In the genomic region with DNA sequence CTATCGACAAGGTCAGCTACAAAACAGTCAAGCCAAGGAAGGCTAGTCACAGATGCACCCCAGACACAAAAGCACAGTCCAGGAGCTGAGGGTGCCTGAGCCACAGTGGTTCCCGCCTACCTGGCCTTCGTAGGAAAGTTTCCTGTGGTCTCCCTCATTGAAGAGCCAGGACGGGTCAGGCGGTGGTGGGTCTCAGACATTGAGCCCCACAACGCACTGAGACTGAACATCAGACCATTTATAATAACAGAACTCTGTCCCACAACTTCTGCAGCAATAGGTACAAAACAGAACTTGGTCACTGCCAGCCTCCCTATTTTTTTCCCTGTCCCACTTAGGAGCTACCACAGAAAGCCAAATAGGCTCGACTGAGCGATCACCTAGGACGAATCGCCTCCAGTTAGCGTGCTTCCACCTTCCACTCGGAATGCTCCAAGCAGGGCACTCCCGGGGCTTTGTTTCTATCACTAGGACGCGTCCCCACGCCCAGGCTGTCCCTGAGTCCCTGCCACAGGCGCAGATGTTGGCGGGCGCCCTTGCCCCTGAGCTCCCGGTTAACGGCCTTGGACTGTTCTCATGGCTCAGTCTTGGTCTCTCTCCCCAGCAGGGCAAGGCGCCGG, we compare ENCODE assay signal across 8 cellular contexts. TPM values are rescaled to one million over a fixed set of nuclear protein-coding genes. Genes with fewer than 3 reads are reported as not detected.
DNase-seq lines count a peak whose midpoint lies in the region; ATAC-seq, FAIRE-seq and TF ChIP-seq lines count a peak whose summit lies in the region.

No MANE protein-coding gene starts in this region.

- ATAC-seq in CD8-positive, alpha-beta T cell = no peak
- ATAC-seq in HG03103 (IDR thresholded peaks at IDR 0.05; ENCODE audit: low read depth, unreplicated experiment) (peak; percentile 34), HG02884 (IDR thresholded peaks at IDR 0.05; ENCODE audit: unreplicated experiment) (no peak), HG03097 (IDR thresholded peaks at IDR 0.05; ENCODE audit: low FRiP score, unreplicated experiment) (no peak), GM18520 (IDR thresholded peaks at IDR 0.05; ENCODE audit: unreplicated experiment) (no peak)

- WGBS in adrenal gland, 4 donors = 7 to 16% (median 11%) methylated on average over 12 to 23 of the region's 23 CpGs

- H3K36me3 Mint-ChIP-seq in CD8-positive, alpha-beta T cell = peaks cover 50% of the 10 kb centered on the region

- peak overlapping the region; percentile 85 for H3K27ac Mint-ChIP-seq in CD8-positive, alpha-beta T cell

- CTCF ChIA-PET in CD8-positive, alpha-beta T cell (lab: Charles Lee) = interaction anchor here (0.7 to 1.8 kb wide), 2 partner anchors 81 to 860 kb away, joined by 3 to 5 read pairs; no protein-coding TSS in a partner anchor

- H3K4me3 ChIP-seq in CD8-positive, alpha-beta T cell (ENCODE audit: low read depth, low read length) = peak overlapping the region; percentile 72
- peak overlapping the region; percentile 28 to 77 (median 52) for H3K4me3 ChIP-seq in adrenal gland
- peak overlapping the region; percentile 79 to 86 (median 85) for H3K4me3 ChIP-seq in keratinocyte (ENCODE audit: control insufficient read depth in 2 of 3, extremely low read depth in 1 of 3, insufficient read depth in 2 of 3, low read depth in 1 of 3, low read length in 3 of 3)
- peak overlapping the region; percentile 81 to 97 (median 83) for H3K4me3 ChIP-seq in subcutaneous abdominal adipose tissue (ENCODE audit: low read depth in 1 of 5, low read length in 5 of 5)

- no peaks in the 10 kb centered on the region for H3K27me3 ChIP-seq in CD8-positive, alpha-beta T cell (ENCODE audit: insufficient read depth, low read length)
- H3K27me3 ChIP-seq in adrenal gland (no peaks in the 10 kb centered on the region), keratinocyte (ENCODE audit: control insufficient read depth, extremely low read depth, insufficient read depth, low read length) (no peaks in the 10 kb centered on the region), subcutaneous abdominal adipose tissue (ENCODE audit: control insufficient read depth in 5 of 5, insufficient read depth in 4 of 5, low read length in 5 of 5) (no peaks in the 10 kb centered on the region)

- no peak for DNase-seq in CD8-positive, alpha-beta T cell
- DNase-seq in adrenal gland = peak in 1 of 7 donors; percentile 46
- DNase-seq in keratinocyte (ENCODE audit: low read depth, low spot score) = no peak

- POLR2A ChIA-PET in CD8-positive, alpha-beta T cell (lab: Charles Lee) = interaction anchor here (0.6 to 0.9 kb wide), 2 partner anchors 45 to 509 kb away, joined by 3 to 5 read pairs; partner anchors contain the start of gene ZNF274

- dilution Hi-C loops in keratinocyte (cut with MboI; ENCODE audit: extremely low pct_ligation_motif_present, low sequenced_read_pairs) = no loop called here

- FAIRE-seq in keratinocyte (lab: Jason Lieb, UNC) = no peak

- H3K9ac ChIP-seq in keratinocyte (ENCODE audit: control insufficient read depth, extremely low read depth, insufficient read depth, low read length) = peak overlapping the region; percentile 84
- peak overlapping the region; percentile 74 to 92 (median 81) for H3K9ac ChIP-seq in subcutaneous abdominal adipose tissue (ENCODE audit: low read length in 5 of 5)

- no peaks in the 10 kb centered on the region for H3K9me1 ChIP-seq in keratinocyte (ENCODE audit: control insufficient read depth, extremely low read depth, insufficient read depth, low read length)

- H3K27ac ChIP-seq in CD8-positive, alpha-beta T cell (ENCODE audit: low read depth, low read length) = peak overlapping the region; percentile 37
- H3K27ac ChIP-seq in adrenal gland (peak overlapping the region; percentile 46 to 82 (median 75)), keratinocyte (ENCODE audit: control insufficient read depth, insufficient read depth, low read length) (peak overlapping the region; percentile 69), subcutaneous abdominal adipose tissue (ENCODE audit: low read depth, low read length) (peak overlapping the region; percentile 62)

- peak overlapping the region; percentile 62 for H2AFZ ChIP-seq in keratinocyte (ENCODE audit: control insufficient read depth, low read length)

- peak overlapping the region; percentile 93 for H3K4me3 Mint-ChIP-seq in CD8-positive, alpha-beta T cell

- peaks cover 5% of the 10 kb centered on the region for H3K9me3 ChIP-seq in CD8-positive, alpha-beta T cell (ENCODE audit: low read length)
- peaks cover 0 to 16% (median 0%) of the 10 kb centered on the region in 3 donors for H3K9me3 ChIP-seq in adrenal gland (replicated peaks in 1 of 3)
- no peaks in the 10 kb centered on the region for H3K9me3 ChIP-seq in keratinocyte (ENCODE audit: control insufficient read depth, low read depth, low read length)
- peaks cover 1 to 36% (median 33%) of the 10 kb centered on the region in 5 donors for H3K9me3 ChIP-seq in subcutaneous abdominal adipose tissue (ENCODE audit: control insufficient read depth in 5 of 5, low read length in 5 of 5)

- H3K4me1 Mint-ChIP-seq in CD8-positive, alpha-beta T cell (ENCODE audit: low read depth) = peaks cover 31% of the 10 kb centered on the region

- peaks cover 9% of the 10 kb centered on the region for H3K36me3 ChIP-seq in CD8-positive, alpha-beta T cell (ENCODE audit: insufficient read depth, low read length)
- peaks cover 0 to 22% of the 10 kb centered on the region in 2 donors for H3K36me3 ChIP-seq in adrenal gland (replicated peaks in 1 of 2)
- peaks cover 15 to 19% of the 10 kb centered on the region in 2 experiments for H3K36me3 ChIP-seq in keratinocyte (ENCODE audit: control insufficient read depth in 2 of 2, extremely low read depth in 1 of 2, insufficient read depth in 2 of 2, low read length in 2 of 2)
- H3K36me3 ChIP-seq in subcutaneous abdominal adipose tissue (ENCODE audit: control insufficient read depth in 5 of 5, insufficient read depth in 5 of 5, low read length in 5 of 5) = peaks cover 4 to 31% (median 28%) of the 10 kb centered on the region in 5 donors

- no peak for TF ChIP-seq CTCF in CD8-positive, alpha-beta T cell (IDR thresholded peaks at IDR 0.05)
- TF ChIP-seq CTCF in adrenal gland (IDR thresholded peaks at IDR 0.05) = no peak
- TF ChIP-seq CTCF in keratinocyte (optimal IDR thresholded peaks at IDR 0.05 in 1 of 3, IDR thresholded peaks at IDR 0.05 in 1 of 3, conservative IDR thresholded peaks at IDR 0.05 in 1 of 3; ENCODE audit: extremely low read depth in 1 of 3, insufficient read depth in 2 of 3, low read length in 3 of 3) = no peak

- no peaks in the 10 kb centered on the region for H4K20me1 ChIP-seq in keratinocyte (ENCODE audit: control insufficient read depth, extremely low read depth, insufficient read depth, low read length)

- peak overlapping the region; percentile 99 for H3K4me2 ChIP-seq in keratinocyte (ENCODE audit: control insufficient read depth, extremely low read depth, insufficient read depth, low read depth, low read length)

- peaks cover 13% of the 10 kb centered on the region for H3K4me1 ChIP-seq in CD8-positive, alpha-beta T cell (ENCODE audit: insufficient read depth, low read length)
- H3K4me1 ChIP-seq in adrenal gland (replicated peaks in 1 of 2) (peaks cover 12 to 14% of the 10 kb centered on the region in 2 donors), keratinocyte (ENCODE audit: control insufficient read depth, extremely low read depth, insufficient read depth, low read length) (peaks cover 13% of the 10 kb centered on the region), subcutaneous abdominal adipose tissue (ENCODE audit: control insufficient read depth in 5 of 5, insufficient read depth in 5 of 5, low read length in 5 of 5) (peaks cover 3 to 21% (median 14%) of the 10 kb centered on the region in 5 donors)

- H3K79me2 ChIP-seq in keratinocyte (ENCODE audit: control insufficient read depth, insufficient read depth, low read length) = peaks cover 29% of the 10 kb centered on the region

- no peaks in the 10 kb centered on the region for H3K27me3 Mint-ChIP-seq in CD8-positive, alpha-beta T cell (ENCODE audit: low read depth)

- H3K9me3 Mint-ChIP-seq in CD8-positive, alpha-beta T cell = peaks cover 27% of the 10 kb centered on the region

- intact Hi-C loops in CD8-positive, alpha-beta T cell (cut with DNase I, micrococcal nuclease) = loop anchor here (2.0 kb wide), 2 partner anchors 51 to 77 kb away; partner anchors contain the start of genes ERVK3-1 (in 1 of the 2) and ZNF8 (in 1 of the 2)
- intact Hi-C loops in adrenal gland (cut with DNase I) = no loop called here

- TF ChIP-seq POLR2A in adrenal gland (IDR thresholded peaks at IDR 0.05) = no peak

RNA-seq across cellular contexts. Expression of gene ZNF544, which starts 0.6 kb away (rescaled TPM):
- 10 to 100 TPM in 1 of 2 experiments, 1 to 10 TPM in 1; 9.5 to 12.5 TPM for total RNA-seq in CD8-positive, alpha-beta T cell
- 100 to 1,000 TPM in 1 of 8 donors, 10 to 100 TPM in 7; 24.6 to 170 (median 31.5) TPM for total RNA-seq in adrenal gland
- polyA plus RNA-seq in adrenal gland (10 to 100 TPM; 10.8 to 26.5 (median 24.9) TPM), keratinocyte (28.2 to 38.4 TPM (median 30.9 TPM) in 3 replicates)
- polyA plus RNA-seq in keratinocyte (2011; ENCODE audit: low read depth) = 17.9 TPM
- polyA plus RNA-seq in keratinocyte (2011; cell fraction: cytosol; rRNA removed) = 22.7 and 28.8 TPM in 2 replicates
- 31.1 and 31.8 TPM in 2 replicates for polyA plus RNA-seq in keratinocyte (2011; cell fraction: nucleus; rRNA removed)
- 21.6 and 25.3 TPM in 2 replicates for polyA plus RNA-seq in keratinocyte (2012; ENCODE audit: low replicate concordance)
- polyA minus RNA-seq in keratinocyte = 40.5 to 59.5 TPM (median 50.0 TPM) in 3 replicates
- polyA minus RNA-seq in keratinocyte (2011; cell fraction: cytosol; rRNA and poly(A)+ RNA removed) = 31.3 TPM
- polyA minus RNA-seq in keratinocyte (2011; cell fraction: nucleus; rRNA and poly(A)+ RNA removed) = 28.2 and 40.9 TPM in 2 replicates

RNA-seq across cellular contexts. Expression of gene ZNF274, which starts 45.2 kb away (rescaled TPM):
- 10 to 100 TPM; 52.7 to 58.9 TPM for total RNA-seq in CD8-positive, alpha-beta T cell
- 10 to 100 TPM; 20.3 to 34.5 (median 24.4) TPM for total RNA-seq in adrenal gland
- polyA plus RNA-seq in adrenal gland = 10 to 100 TPM; 12.4 to 22.2 (median 14.4) TPM
- polyA plus RNA-seq in keratinocyte = 25.0 to 31.2 TPM (median 25.9 TPM) in 3 replicates
- polyA plus RNA-seq in keratinocyte (2011; ENCODE audit: low read depth) = 15.5 TPM
- polyA plus RNA-seq in keratinocyte (2011; cell fraction: cytosol; rRNA removed) = 20.6 and 24.4 TPM in 2 replicates
- polyA plus RNA-seq in keratinocyte (2011; cell fraction: nucleus; rRNA removed) = 64.5 and 72.5 TPM in 2 replicates
- polyA plus RNA-seq in keratinocyte (2012; ENCODE audit: low replicate concordance) = 21.4 and 27.5 TPM in 2 replicates
- polyA minus RNA-seq in keratinocyte = 31.8 to 42.3 TPM (median 37.5 TPM) in 3 replicates
- 48.9 TPM for polyA minus RNA-seq in keratinocyte (2011; cell fraction: cytosol; rRNA and poly(A)+ RNA removed)
- 45.3 and 50.9 TPM in 2 replicates for polyA minus RNA-seq in keratinocyte (2011; cell fraction: nucleus; rRNA and poly(A)+ RNA removed)

RNA-seq across cellular contexts. Expression of gene ZNF8, which starts 50.7 kb away (rescaled TPM):
- total RNA-seq in CD8-positive, alpha-beta T cell = 1 to 10 TPM; 9.2 to 9.5 TPM
- 1 to 10 TPM; 6.6 to 8.6 (median 7.0) TPM for total RNA-seq in adrenal gland
- 1 to 10 TPM; 1.6 to 2.6 (median 2.4) TPM for polyA plus RNA-seq in adrenal gland
- 2.5 to 2.8 TPM (median 2.7 TPM) in 3 replicates for polyA plus RNA-seq in keratinocyte
- polyA plus RNA-seq in keratinocyte (2011; ENCODE audit: low read depth) = 0.46 TPM
- 1.6 and 1.9 TPM in 2 replicates for polyA plus RNA-seq in keratinocyte (2011; cell fraction: cytosol; rRNA removed)
- polyA plus RNA-seq in keratinocyte (2011; cell fraction: nucleus; rRNA removed) = 9.1 and 10.3 TPM in 2 replicates
- 1.9 and 2.2 TPM in 2 replicates for polyA plus RNA-seq in keratinocyte (2012; ENCODE audit: low replicate concordance)
- polyA minus RNA-seq in keratinocyte = 8.2 to 12.8 TPM (median 9.0 TPM) in 3 replicates
- polyA minus RNA-seq in keratinocyte (2011; cell fraction: cytosol; rRNA and poly(A)+ RNA removed) = 5.4 TPM
- polyA minus RNA-seq in keratinocyte (2011; cell fraction: nucleus; rRNA and poly(A)+ RNA removed) = 8.3 and 16.7 TPM in 2 replicates

Comparison
In these comparisons a context has a peak if more than half of its experiments do, and no peak if none do; other contexts are left out.
1. intact Hi-C loops: an anchor here in CD8-positive, alpha-beta T cell (2.0 kb wide); none called in adrenal gland.